ENCODE assay signal across 13 cellular contexts in genomic region chr20:21395666-21396044, GRCh38. TPM values are rescaled to one million over a fixed set of nuclear protein-coding genes. Genes with fewer than 3 reads are reported as not detected.
DNase-seq lines count a peak whose midpoint lies in the region; ATAC-seq, FAIRE-seq and TF ChIP-seq lines count a peak whose summit lies in the region.
"Had no signal": no experiment of that assay in that cellular context is flagged by ENCODE, and none has a peak within 500 bp of the region (broad histone marks: within the 10 kb centered on the region; RNA-seq: fewer than 3 reads in every experiment).

No MANE protein-coding gene starts in this region.

- intact Hi-C loops in CD14-positive monocyte (cut with micrococcal nuclease): loop anchor here in 1 of 2 donors (10.0 kb wide), 1 partner anchor 109 kb away; no protein-coding TSS in a partner anchor

- no peak overlapping the region for H3K4me3 ChIP-seq in osteoblast (ENCODE audit: insufficient read depth, low read length)
- H3K4me3 ChIP-seq in right atrium auricular region: peak overlapping the region in 1 of 2 donors; percentile 31

- no peaks in the 10 kb centered on the region for H3K4me1 ChIP-seq in osteoblast (ENCODE audit: insufficient read depth, low read length)
- peaks cover 0 to 13% of the 10 kb centered on the region in 2 donors for H3K4me1 ChIP-seq in right atrium auricular region

- no peak overlapping the region for H3K27ac ChIP-seq in osteoblast (ENCODE audit: low read depth, low read length)
- no peak overlapping the region for H3K27ac ChIP-seq in right atrium auricular region
- H3K27ac ChIP-seq: KMS-11 had no signal

- no peak overlapping the region for H3K4me2 ChIP-seq in osteoblast (ENCODE audit: insufficient read depth, low read length)
- H3K4me2 ChIP-seq: KMS-11 had no signal

- H4K20me1 ChIP-seq in osteoblast (ENCODE audit: insufficient read depth, low read length): peaks cover 6% of the 10 kb centered on the region

- H3K79me2 ChIP-seq in osteoblast (ENCODE audit: insufficient read depth, low read length): no peaks in the 10 kb centered on the region

- H3K27ac Mint-ChIP-seq in T-helper 17 cell (peak overlapping the region; percentile 29), CD14-positive monocyte (no peak overlapping the region)
- H3K27ac Mint-ChIP-seq in activated naive CD8-positive, alpha-beta T cell treated with anti-CD3 and anti-CD28 coated beads for 36 hours: peak overlapping the region; percentile 25

- FAIRE-seq in GM12891 (lab: Jason Lieb, UNC): no peak
- FAIRE-seq: D721Med had no signal

- peak; percentile 84 for ATAC-seq in T-helper 17 cell

- H3K9me3 Mint-ChIP-seq in activated naive CD8-positive, alpha-beta T cell treated with anti-CD3 and anti-CD28 coated beads for 36 hours: peaks cover 4% of the 10 kb centered on the region
- peaks cover 0 to 16% (median 12%) of the 10 kb centered on the region in 7 donors for H3K9me3 Mint-ChIP-seq in CD14-positive monocyte

- peaks cover 95% of the 10 kb centered on the region for H3K27me3 ChIP-seq in osteoblast (ENCODE audit: insufficient read depth, low read length)
- H3K27me3 ChIP-seq in right atrium auricular region: peaks cover 47 to 67% of the 10 kb centered on the region in 2 donors
- H3K27me3 ChIP-seq: SJSA1 had no signal

- H3K4me3 Mint-ChIP-seq in T-helper 17 cell: peak overlapping the region; percentile 77
- peak overlapping the region; percentile 49 for H3K4me3 Mint-ChIP-seq in activated naive CD8-positive, alpha-beta T cell treated with anti-CD3 and anti-CD28 coated beads for 36 hours
- H3K4me3 Mint-ChIP-seq in CD14-positive monocyte: peak overlapping the region in 1 of 2 donors; percentile 68

- TF ChIP-seq CTCF in osteoblast (IDR thresholded peaks at IDR 0.05; ENCODE audit: extremely low read depth, low read depth, low read length) (no peak), CD14-positive monocyte (IDR thresholded peaks at IDR 0.05) (no peak), right atrium auricular region (IDR thresholded peaks at IDR 0.05) (no peak)

- peaks cover 61% of the 10 kb centered on the region for H3K27me3 Mint-ChIP-seq in T-helper 17 cell
- H3K27me3 Mint-ChIP-seq in activated naive CD8-positive, alpha-beta T cell treated with anti-CD3 and anti-CD28 coated beads for 36 hours: peaks cover 80% of the 10 kb centered on the region
- H3K27me3 Mint-ChIP-seq in CD14-positive monocyte (ENCODE audit: low read depth in 3 of 3): peaks cover 79 to 92% (median 82%) of the 10 kb centered on the region in 3 donors

- H3K4me1 Mint-ChIP-seq in T-helper 17 cell (peaks cover 13% of the 10 kb centered on the region), CD14-positive monocyte (peaks cover 30% of the 10 kb centered on the region)
- peaks cover 22% of the 10 kb centered on the region for H3K4me1 Mint-ChIP-seq in activated naive CD8-positive, alpha-beta T cell treated with anti-CD3 and anti-CD28 coated beads for 36 hours

- H3K36me3 ChIP-seq in osteoblast (ENCODE audit: insufficient read depth, low read length) (peaks cover 2% of the 10 kb centered on the region), right atrium auricular region (no peaks in the 10 kb centered on the region)

- DNase-seq in Daoy (ENCODE audit: low read depth): peak; percentile 7
- peak; percentile 11 to 26 (median 25) for DNase-seq in T-helper 17 cell
- DNase-seq in activated naive CD8-positive, alpha-beta T cell treated with anti-CD3 and anti-CD28 coated beads for 36 hours: peak; percentile 45
- peak; percentile 74 for DNase-seq in osteoblast (ENCODE audit: insufficient read length, low spot score, missing footprints)
- no peak for DNase-seq in GM12891 (ENCODE audit: insufficient read length, low spot score)
- no peak for DNase-seq in GOT3 (lab: John Stamatoyannopoulos, UW)
- DNase-seq in CD14-positive monocyte (ENCODE audit: low spot score): no peak
- no peak for DNase-seq in right atrium auricular region (ENCODE audit: low spot score)

- H3K9me3 ChIP-seq in T-helper 17 cell (ENCODE audit: control insufficient read depth, low read length, poor library complexity, severe bottlenecking) (peaks cover 9% of the 10 kb centered on the region), osteoblast (ENCODE audit: low read depth, low read length) (no peaks in the 10 kb centered on the region), right atrium auricular region (no peaks in the 10 kb centered on the region)

- H3K36me3 Mint-ChIP-seq in T-helper 17 cell (ENCODE audit: low read depth) (peaks cover 4% of the 10 kb centered on the region), CD14-positive monocyte (peaks cover 6 to 10% of the 10 kb centered on the region in 2 donors)
- peaks cover 12% of the 10 kb centered on the region for H3K36me3 Mint-ChIP-seq in activated naive CD8-positive, alpha-beta T cell treated with anti-CD3 and anti-CD28 coated beads for 36 hours

- H2AFZ ChIP-seq in osteoblast (ENCODE audit: low read length): no peak overlapping the region

- no peak for TF ChIP-seq POLR2A in GM12891 (IDR thresholded peaks at IDR 0.05; ENCODE audit: low read depth, low read length)

TF ChIP-seq in GM12891, 5 proteins besides CTCF, POLR2A, EP300 and RAD21:
- TF ChIP-seq TAF1 (IDR thresholded peaks at IDR 0.05; ENCODE audit: low read depth, low read length): no peak
- TF ChIP-seq PAX5 (IDR thresholded peaks at IDR 0.05; ENCODE audit: insufficient read depth, low read length, severe bottlenecking): no peak
- no peak for TF ChIP-seq POLR2AphosphoS5 (IDR thresholded peaks at IDR 0.05; ENCODE audit: low read depth, low read length)
- TF ChIP-seq SPI1 (IDR thresholded peaks at IDR 0.05; ENCODE audit: low read depth, low read length): no peak
- TF ChIP-seq POU2F2 (IDR thresholded peaks at IDR 0.05; ENCODE audit: low read depth, low read length): no peak

RNA-seq across cellular contexts. Expression of gene NKX2-4, which starts 1.7 kb away (rescaled TPM):
- 3.8 and 7.3 TPM in 2 replicates for total RNA-seq in Daoy (2014; rRNA removed; shearing (Covaris generic))
- total RNA-seq in T-helper 17 cell: not detected
- total RNA-seq in activated naive CD8-positive, alpha-beta T cell treated with anti-CD3 and anti-CD28 coated beads for 36 hours: not detected
- total RNA-seq in osteoblast: not detected in 2 replicates
- 0.05 TPM for polyA plus RNA-seq in GM12891 (2012; ENCODE audit: low read depth, missing spikeins)
- not detected for polyA plus RNA-seq in CD14-positive monocyte
- total RNA-seq in right atrium auricular region: not detected
- total RNA-seq: dermis microvascular lymphatic vessel endothelial cell, mammary epithelial cell had no signal
- polyA plus RNA-seq: mammary epithelial cell had no signal

Comparison
In these comparisons a context has a peak if more than half of its experiments do, and no peak if none do; other contexts are left out.
1. DNase-seq: peak in Daoy (single experiment), T-helper 17 cell (3 of 3), activated naive CD8-positive, alpha-beta T cell treated with anti-CD3 and anti-CD28 coated beads for 36 hours (single experiment) and osteoblast (single experiment); none in GM12891 (single experiment), GOT3 (single experiment), CD14-positive monocyte (single experiment) and right atrium auricular region (single experiment).
2. H3K27ac Mint-ChIP-seq: peak in T-helper 17 cell (single experiment) and activated naive CD8-positive, alpha-beta T cell treated with anti-CD3 and anti-CD28 coated beads for 36 hours (single experiment); none in CD14-positive monocyte (0 of 7).